1 cellular context compared by ENCODE assay signal in the genomic region with DNA sequence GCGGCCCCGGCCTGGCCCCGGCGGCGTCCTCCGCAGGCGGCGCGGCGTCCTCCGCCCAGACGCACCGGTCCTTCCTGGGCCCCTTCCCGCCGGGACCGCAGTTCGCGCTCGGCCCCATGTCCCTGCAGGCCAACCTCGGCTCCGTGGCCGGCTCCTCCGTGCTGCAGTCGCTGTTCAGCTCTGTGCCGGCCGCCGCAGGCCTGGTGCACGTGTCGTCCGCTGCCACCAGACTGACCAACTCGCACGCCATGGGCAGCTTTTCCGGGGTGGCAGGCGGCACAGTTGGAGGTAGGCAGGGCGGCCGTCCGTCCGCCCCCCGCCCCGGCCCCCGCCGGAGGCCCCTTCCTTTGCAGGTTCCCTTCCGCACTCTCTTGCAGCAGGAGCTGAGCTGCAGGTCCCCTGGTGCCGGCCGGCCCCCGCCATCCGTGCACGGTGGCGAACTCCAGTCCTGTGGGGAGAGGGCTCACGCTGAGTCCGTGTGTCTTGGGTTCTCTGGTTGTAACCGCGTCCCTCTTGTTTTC.
TF ChIP-seq lines count a peak whose summit lies in the region.

No MANE protein-coding gene starts in this region.

TF ChIP-seq in HepG2, 621 proteins besides CTCF, POLR2A, EP300 and RAD21:
- TF ChIP-seq ZNF232 (CRISPR knock-in tag; IDR thresholded peaks at IDR 0.05; ENCODE audit: borderline replicate concordance) (no peak), ISX (CRISPR knock-in tag; conservative IDR thresholded peaks at IDR 0.05) (no peak), RBM22 (optimal IDR thresholded peaks at IDR 0.05; ENCODE audit: low read length) (no peak), SALL1 (CRISPR knock-in tag; IDR thresholded peaks at IDR 0.05) (no peak), PHB2 (IDR thresholded peaks at IDR 0.05; ENCODE audit: partially characterized antibody) (no peak), ZFY (CRISPR knock-in tag; IDR thresholded peaks at IDR 0.05) (no peak), THYN1 (CRISPR knock-in tag; IDR thresholded peaks at IDR 0.05; ENCODE audit: borderline replicate concordance, low read depth) (no peak), AGO2 (optimal IDR thresholded peaks at IDR 0.05; ENCODE audit: low read depth, low read length) (peak; percentile 11)
- TF ChIP-seq, protein P1, sequence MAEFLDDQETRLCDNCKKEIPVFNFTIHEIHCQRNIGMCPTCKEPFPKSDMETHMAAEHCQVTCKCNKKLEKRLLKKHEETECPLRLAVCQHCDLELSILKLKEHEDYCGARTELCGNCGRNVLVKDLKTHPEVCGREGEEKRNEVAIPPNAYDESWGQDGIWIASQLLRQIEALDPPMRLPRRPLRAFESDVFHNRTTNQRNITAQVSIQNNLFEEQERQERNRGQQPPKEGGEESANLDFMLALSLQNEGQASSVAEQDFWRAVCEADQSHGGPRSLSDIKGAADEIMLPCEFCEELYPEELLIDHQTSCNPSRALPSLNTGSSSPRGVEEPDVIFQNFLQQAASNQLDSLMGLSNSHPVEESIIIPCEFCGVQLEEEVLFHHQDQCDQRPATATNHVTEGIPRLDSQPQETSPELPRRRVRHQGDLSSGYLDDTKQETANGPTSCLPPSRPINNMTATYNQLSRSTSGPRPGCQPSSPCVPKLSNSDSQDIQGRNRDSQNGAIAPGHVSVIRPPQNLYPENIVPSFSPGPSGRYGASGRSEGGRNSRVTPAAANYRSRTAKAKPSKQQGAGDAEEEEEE (CRISPR knock-in tag; IDR thresholded peaks at IDR 0.05; ENCODE audit: borderline replicate concordance): no peak
